Comparison of ENCODE assay signal across 8 cellular contexts in the genomic region with DNA sequence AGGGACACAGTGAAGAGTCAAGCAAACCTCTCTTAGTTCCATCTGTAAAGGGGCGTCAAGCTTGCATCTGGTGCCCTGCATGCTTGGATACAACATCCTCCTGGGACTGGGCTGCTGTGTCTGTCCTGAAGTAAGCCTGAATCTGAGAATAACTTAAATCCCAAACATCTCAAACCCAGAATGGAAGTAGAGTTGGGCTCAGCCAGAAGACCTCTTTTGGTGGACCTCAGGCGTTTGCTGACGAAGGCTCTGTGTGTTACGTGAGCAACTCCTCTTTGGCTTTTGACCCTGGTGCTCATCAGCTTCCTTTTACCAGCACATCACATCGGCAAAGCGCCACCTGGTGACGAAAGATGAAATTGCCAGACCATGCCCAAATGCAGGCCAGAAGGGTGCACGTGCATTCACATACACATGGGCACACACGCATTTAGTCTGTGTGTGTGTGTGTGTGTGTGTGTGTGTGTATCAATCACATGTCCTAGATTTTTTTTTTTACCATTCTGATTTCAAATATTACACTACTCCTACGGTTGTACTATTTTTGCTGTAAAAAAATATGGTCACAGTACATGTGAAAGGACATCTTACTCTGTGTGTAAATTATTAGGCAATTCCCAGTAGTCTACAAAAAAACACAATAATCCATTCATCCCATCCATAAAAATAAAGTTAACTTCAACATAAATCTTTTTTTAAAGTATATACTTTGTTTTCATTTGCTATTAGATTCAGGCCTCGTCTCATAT. TPM values are rescaled to one million over a fixed set of nuclear protein-coding genes. Genes with fewer than 3 reads are reported as not detected.
A peak's percentile ranks its signal among the peaks of the same experiment; 100 is the strongest.
DNase-seq lines count a peak whose midpoint lies in the region; ATAC-seq and TF ChIP-seq lines count a peak whose summit lies in the region.

No MANE protein-coding gene starts in this region.

- no peaks in the 10 kb centered on the region for H3K36me3 ChIP-seq in BJ (ENCODE audit: control insufficient read depth, insufficient read depth, low read length)
- no peaks in the 10 kb centered on the region for H3K36me3 ChIP-seq in suprapubic skin

- peaks cover 20% of the 10 kb centered on the region for H3K36me3 Mint-ChIP-seq in activated T-helper 2 cell treated with anti-CD3 and anti-CD28 coated beads, Interferon-gamma antibody, Interleukin-2, Interleukin-4, amounts not matched to agents 10 μg/mL and 5 μg/mL and 100 μg/mL, durations not matched to agents 14 hours and 24 hours and 36 hours (ENCODE audit: low read depth)

- H3K27ac ChIP-seq in suprapubic skin = no peak overlapping the region

- H3K4me1 ChIP-seq in suprapubic skin = peaks cover 7% of the 10 kb centered on the region

- TF ChIP-seq EP300 in suprapubic skin (IDR thresholded peaks at IDR 0.05) = no peak

- peak; percentile 90 for TF ChIP-seq CTCF in BJ (IDR thresholded peaks at IDR 0.05; ENCODE audit: insufficient read depth, low read depth, low read length)
- peak; percentile 89 for TF ChIP-seq CTCF in foreskin fibroblast (IDR thresholded peaks at IDR 0.05; ENCODE audit: low read depth, low read length)
- TF ChIP-seq CTCF in suprapubic skin (IDR thresholded peaks at IDR 0.05) = peak; percentile 58 to 82

- peak; percentile 62 for ATAC-seq in GM21526 (IDR thresholded peaks at IDR 0.05; ENCODE audit: low FRiP score, unreplicated experiment)

- intact Hi-C loops in activated T-helper 2 cell treated with anti-CD3 and anti-CD28 coated beads, Interferon-gamma antibody, Interleukin-2, Interleukin-4, amounts not matched to agents 10 μg/mL and 5 μg/mL and 100 μg/mL, durations not matched to agents 14 hours and 24 hours and 36 hours (cut with micrococcal nuclease) = loop anchor here (2.0 to 5.0 kb wide), 3 partner anchors 40 to 91 kb away; a partner anchor contains a TSS

- H3K4me3 ChIP-seq in BJ (ENCODE audit: low read depth, low read length) (no peak overlapping the region), foreskin fibroblast (ENCODE audit: low read depth in 1 of 2, low read length in 2 of 2) (no peak overlapping the region), suprapubic skin (no peak overlapping the region)

- no peaks in the 10 kb centered on the region for H3K9me3 ChIP-seq in suprapubic skin

- POLR2A ChIA-PET in BJ (lab: Charles Lee) = no interaction called here

- H3K27me3 ChIP-seq in BJ (ENCODE audit: control insufficient read depth, insufficient read depth, low read length) (no peaks in the 10 kb centered on the region), suprapubic skin (no peaks in the 10 kb centered on the region)

- no peaks in the 10 kb centered on the region for H3K9me3 Mint-ChIP-seq in activated T-helper 2 cell treated with anti-CD3 and anti-CD28 coated beads, Interferon-gamma antibody, Interleukin-2, Interleukin-4, amounts not matched to agents 10 μg/mL and 5 μg/mL and 100 μg/mL, durations not matched to agents 14 hours and 24 hours and 36 hours

- H3K27ac Mint-ChIP-seq in activated T-helper 2 cell treated with anti-CD3 and anti-CD28 coated beads, Interferon-gamma antibody, Interleukin-2, Interleukin-4, amounts not matched to agents 10 μg/mL and 5 μg/mL and 100 μg/mL, durations not matched to agents 14 hours and 24 hours and 36 hours = peak overlapping the region; percentile 90

- peak overlapping the region; percentile 30 for H3K4me3 Mint-ChIP-seq in activated T-helper 2 cell treated with anti-CD3 and anti-CD28 coated beads, Interferon-gamma antibody, Interleukin-2, Interleukin-4, amounts not matched to agents 10 μg/mL and 5 μg/mL and 100 μg/mL, durations not matched to agents 14 hours and 24 hours and 36 hours (ENCODE audit: low read depth)

- H3K4me1 Mint-ChIP-seq in activated T-helper 2 cell treated with anti-CD3 and anti-CD28 coated beads, Interferon-gamma antibody, Interleukin-2, Interleukin-4, amounts not matched to agents 10 μg/mL and 5 μg/mL and 100 μg/mL, durations not matched to agents 14 hours and 24 hours and 36 hours (ENCODE audit: low read depth) = peaks cover 51% of the 10 kb centered on the region

- no peak for TF ChIP-seq POLR2A in suprapubic skin (IDR thresholded peaks at IDR 0.05)

- peak; percentile 35 for DNase-seq in BJ (ENCODE audit: low read depth)
- peak; percentile 63 for DNase-seq in NCI-H1048 (lab: John Stamatoyannopoulos, UW)
- DNase-seq in SIG-M5 (lab: John Stamatoyannopoulos, UW) = peak; percentile 34
- peak; percentile 92 for DNase-seq in activated T-helper 2 cell treated with anti-CD3 and anti-CD28 coated beads, Interferon-gamma antibody, Interleukin-2, Interleukin-4, amounts not matched to agents 10 μg/mL and 5 μg/mL and 100 μg/mL, durations not matched to agents 14 hours and 24 hours and 36 hours (ENCODE audit: low spot score)
- peak; percentile 88 to 94 for DNase-seq in foreskin fibroblast
- peak; percentile 76 for DNase-seq in occipital lobe (lab: John Stamatoyannopoulos, UW)
- DNase-seq in suprapubic skin (ENCODE audit: low spot score in 2 of 2) = peak; percentile 93 to 94

- no peaks in the 10 kb centered on the region for H3K27me3 Mint-ChIP-seq in activated T-helper 2 cell treated with anti-CD3 and anti-CD28 coated beads, Interferon-gamma antibody, Interleukin-2, Interleukin-4, amounts not matched to agents 10 μg/mL and 5 μg/mL and 100 μg/mL, durations not matched to agents 14 hours and 24 hours and 36 hours (ENCODE audit: low read depth)

- CTCF ChIA-PET in BJ (lab: Yijun Ruan, JAX) = interaction anchor here (0.6 to 8.2 kb wide), 27 partner anchors 8 to 273 kb away, joined by 3 to 99 read pairs (median 4); a partner anchor contains a TSS

- WGBS in suprapubic skin = 13% methylated on average over 9 of the region's 11 CpGs

RNA-seq across cellular contexts. Expression of a gene that starts 41.1 kb away (rescaled TPM):
- polyA plus RNA-seq in BJ (2011; rRNA removed) = not detected in 2 replicates
- polyA minus RNA-seq in BJ (2011; rRNA and poly(A)+ RNA removed) = not detected in 2 replicates
- 0.11 TPM in 2 replicates for total RNA-seq in activated T-helper 2 cell treated with anti-CD3 and anti-CD28 coated beads, Interferon-gamma antibody, Interleukin-2, Interleukin-4, amounts not matched to agents 10 μg/mL and 5 μg/mL and 100 μg/mL, durations not matched to agents 14 hours and 24 hours and 36 hours
- total RNA-seq in occipital lobe (4.5 TPM), suprapubic skin (1 to 10 TPM; 2.1 to 3.6 (median 2.9) TPM)

RNA-seq across cellular contexts. Expression of a gene that starts 58.1 kb away (rescaled TPM):
- 0.13 and 0.50 TPM in 2 replicates for polyA plus RNA-seq in BJ (2011; rRNA removed)
- polyA minus RNA-seq in BJ (2011; rRNA and poly(A)+ RNA removed) = 0.09 and 0.51 TPM in 2 replicates
- 34.3 and 34.9 TPM in 2 replicates for total RNA-seq in activated T-helper 2 cell treated with anti-CD3 and anti-CD28 coated beads, Interferon-gamma antibody, Interleukin-2, Interleukin-4, amounts not matched to agents 10 μg/mL and 5 μg/mL and 100 μg/mL, durations not matched to agents 14 hours and 24 hours and 36 hours
- total RNA-seq in occipital lobe (17.5 TPM), suprapubic skin (1 to 10 TPM in 3 of 4 donors, under 1 TPM in 1; 0.85 to 3.4 (median 1.3) TPM)

Comparison
In these comparisons a context has a peak if more than half of its experiments do, and no peak if none do; other contexts are left out.
1. DNase-seq: peak in every context shown above with its lines; median percentile 94 in suprapubic skin; 92 in activated T-helper 2 cell treated with anti-CD3 and anti-CD28 coated beads, Interferon-gamma antibody, Interleukin-2, Interleukin-4, amounts not matched to agents 10 μg/mL and 5 μg/mL and 100 μg/mL, durations not matched to agents 14 hours and 24 hours and 36 hours; 91 in foreskin fibroblast; 76 in occipital lobe; 63 in NCI-H1048; 35 in BJ; 34 in SIG-M5.